Comparison of ENCODE assay signal across 8 cellular contexts in the genomic region with DNA sequence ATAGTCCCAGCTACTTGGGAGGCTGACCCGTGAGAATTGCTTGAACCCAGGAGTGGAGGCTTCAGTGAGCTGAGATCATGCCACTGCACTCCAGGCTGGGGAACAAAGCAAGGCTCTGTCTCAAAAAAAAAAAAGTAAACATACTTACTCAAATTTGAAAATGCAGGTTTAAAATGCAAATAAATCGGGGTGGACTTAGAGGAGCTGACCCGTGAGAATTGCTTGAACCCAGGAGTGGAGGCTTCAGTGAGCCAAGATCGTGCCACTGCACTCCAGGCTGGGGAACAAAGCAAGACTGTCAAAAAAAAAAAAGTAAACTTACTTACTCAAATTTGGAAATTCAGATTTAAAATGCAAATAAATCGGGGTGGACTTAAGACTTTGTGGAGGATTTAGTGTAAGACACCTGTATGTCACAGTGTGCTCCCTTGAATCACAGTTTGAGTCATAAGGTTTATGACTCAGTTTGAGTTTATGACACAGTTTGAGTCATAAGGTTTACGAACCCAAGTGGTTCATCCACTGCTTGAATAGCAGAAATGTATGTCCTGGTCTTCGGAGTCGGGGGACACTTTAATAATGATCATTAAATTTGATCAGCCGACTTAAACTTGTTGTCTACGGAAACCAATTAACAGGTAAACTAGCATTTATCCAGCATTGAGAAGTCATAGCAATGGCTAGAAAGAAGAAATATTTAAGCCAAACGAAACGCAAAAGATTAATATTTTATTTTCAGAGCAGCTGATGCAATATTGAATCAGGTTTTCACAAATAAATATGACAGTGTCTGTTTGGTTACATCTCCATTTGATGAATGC.
DNase-seq lines count a peak whose midpoint lies in the region; ATAC-seq lines count a peak whose summit lies in the region.

No MANE protein-coding gene starts in this region.

- H3K27me3 ChIP-seq in ACC112 (ENCODE audit: insufficient read depth, low read length) = no peaks in the 10 kb centered on the region

- H3K27ac Mint-ChIP-seq in T-helper 1 cell treated with Interleukin-12 subunit alpha and Interleukin-12 subunit beta and Interleukin-4 antibody, amounts not matched to agents 30 μg/mL and 1 μg/mL, for 36 hours = peak overlapping the region; percentile 65

- H3K4me3 ChIP-seq in ACC112 (ENCODE audit: low read depth, low read length) = peak overlapping the region; percentile 39

- H3K9me3 Mint-ChIP-seq in T-helper 1 cell treated with Interleukin-12 subunit alpha and Interleukin-12 subunit beta and Interleukin-4 antibody, amounts not matched to agents 30 μg/mL and 1 μg/mL, for 36 hours = no peaks in the 10 kb centered on the region

- ATAC-seq in GM18868 (IDR thresholded peaks at IDR 0.05; ENCODE audit: unreplicated experiment) (peak; percentile 94), HG02981 (IDR thresholded peaks at IDR 0.05; ENCODE audit: unreplicated experiment) (peak; percentile 79)

- peaks cover 15% of the 10 kb centered on the region for H3K36me3 Mint-ChIP-seq in T-helper 1 cell treated with Interleukin-12 subunit alpha and Interleukin-12 subunit beta and Interleukin-4 antibody, amounts not matched to agents 30 μg/mL and 1 μg/mL, for 36 hours (ENCODE audit: low read depth)

- peaks cover 37% of the 10 kb centered on the region for H3K4me1 ChIP-seq in ACC112 (ENCODE audit: control insufficient read depth, insufficient read depth, low read length, unreplicated experiment)

- H3K27ac ChIP-seq in ACC112 (ENCODE audit: low read depth, low read length) = peak overlapping the region; percentile 64

- H2AFZ ChIP-seq in ACC112 (ENCODE audit: low read length, unreplicated experiment) = no peak overlapping the region

- H3K36me3 ChIP-seq in ACC112 (ENCODE audit: insufficient read depth, low read length) = no peaks in the 10 kb centered on the region

- DNase-seq in non-pigmented ciliary epithelial cell (ENCODE audit: low read depth) = peak; percentile 84
- DNase-seq in DMS153 (lab: John Stamatoyannopoulos, UW) = no peak
- no peak for DNase-seq in NCI-H82 treated with DMSO at 0.1 percent for 48 hours (lab: John Stamatoyannopoulos, UW; ENCODE audit: unreplicated experiment)
- DNase-seq in effector CD4-positive, alpha-beta T cell = no peak

- H3K27me3 Mint-ChIP-seq in T-helper 1 cell treated with Interleukin-12 subunit alpha and Interleukin-12 subunit beta and Interleukin-4 antibody, amounts not matched to agents 30 μg/mL and 1 μg/mL, for 36 hours (ENCODE audit: low read depth) = no peaks in the 10 kb centered on the region

- no peak overlapping the region for H3K4me3 Mint-ChIP-seq in T-helper 1 cell treated with Interleukin-12 subunit alpha and Interleukin-12 subunit beta and Interleukin-4 antibody, amounts not matched to agents 30 μg/mL and 1 μg/mL, for 36 hours

- H3K79me2 ChIP-seq in ACC112 (ENCODE audit: control insufficient read depth, insufficient read depth, low read length, unreplicated experiment) = no peaks in the 10 kb centered on the region

- H3K4me1 Mint-ChIP-seq in T-helper 1 cell treated with Interleukin-12 subunit alpha and Interleukin-12 subunit beta and Interleukin-4 antibody, amounts not matched to agents 30 μg/mL and 1 μg/mL, for 36 hours (ENCODE audit: low read depth) = peaks cover 8% of the 10 kb centered on the region
